8 cellular contexts compared by ENCODE assay signal in genomic region chr5:151758141-151758429, GRCh38. TPM values are rescaled to one million over a fixed set of nuclear protein-coding genes. Genes with fewer than 3 reads are reported as not detected.
DNase-seq lines count a peak whose midpoint lies in the region; ATAC-seq and TF ChIP-seq lines count a peak whose summit lies in the region.

No MANE protein-coding gene starts in this region.

- intact Hi-C loops in naive thymus-derived CD4-positive, alpha-beta T cell (cut with micrococcal nuclease), result loop anchor here (1.0 to 5.0 kb wide), 9 partner anchors 9 to 1401 kb away; partner anchors contain the start of genes G3BP1 (in 2 of the 2), ANXA6 (in 1 of the 2), GM2A (in 1 of the 2) and SLC36A1 (in 1 of the 2)

- peak; percentile 28 for ATAC-seq in naive thymus-derived CD4-positive, alpha-beta T cell
- no peak for ATAC-seq in GM21360 (IDR thresholded peaks at IDR 0.05; ENCODE audit: unreplicated experiment)

- H3K36me3 ChIP-seq in ES-I3 (ENCODE audit: insufficient read depth, low read length) (no peaks in the 10 kb centered on the region), H7 (replicated peaks; ENCODE audit: control insufficient read depth, insufficient read depth, low read length) (no peaks in the 10 kb centered on the region), OCI-LY1 (ENCODE audit: insufficient read depth, low read length) (peaks cover 5% of the 10 kb centered on the region; the same call in 1 of the 2 replicates), endodermal cell (ENCODE audit: control insufficient read depth, insufficient read depth, low read length) (peaks cover 6% of the 10 kb centered on the region)
- H3K36me3 ChIP-seq in naive thymus-derived CD4-positive, alpha-beta T cell (ENCODE audit: control insufficient read depth in 2 of 3, insufficient read depth in 3 of 3, low read length in 3 of 3), result peaks cover 0 to 11% (median 0%) of the 10 kb centered on the region in 3 experiments

- H3K9me2 ChIP-seq in OCI-LY1 (ENCODE audit: low read depth, low read length), result no peaks in the 10 kb centered on the region

- H3K27me3 Mint-ChIP-seq in endodermal cell (ENCODE audit: insufficient read depth), result no peaks in the 10 kb centered on the region
- H3K27me3 Mint-ChIP-seq in naive thymus-derived CD4-positive, alpha-beta T cell, result peaks cover 0 to 3% (median 0%) of the 10 kb centered on the region in 5 donors

- POLR2A ChIA-PET in naive thymus-derived CD4-positive, alpha-beta T cell (lab: Charles Lee), result interaction anchor here (0.8 to 11.4 kb wide), 2 partner anchors 14 to 19 kb away, joined by 3 to 232 read pairs; partner anchors contain the start of gene G3BP1

- H3F3A ChIP-seq in OCI-LY1 (ENCODE audit: insufficient read depth, low read length), result no peaks in the 10 kb centered on the region

- H3K4me3 Mint-ChIP-seq in endodermal cell, result peak overlapping the region; percentile 85
- H3K4me3 Mint-ChIP-seq in naive thymus-derived CD4-positive, alpha-beta T cell, result peak overlapping the region; percentile 88 to 99 (median 94)

- DNase-seq in H7 (no peak), endodermal cell (no peak), NCI-H187 (lab: John Stamatoyannopoulos, UW) (no peak), NOMO-1 treated with DMSO at 0.1 percent for 48 hours (lab: John Stamatoyannopoulos, UW; ENCODE audit: unreplicated experiment) (no peak)
- DNase-seq in naive thymus-derived CD4-positive, alpha-beta T cell, result peak in 2 of 9 donors; percentile 12 to 36

- H3K27me3 ChIP-seq in H7 (ENCODE audit: control insufficient read depth, insufficient read depth, low read length) (no peaks in the 10 kb centered on the region), OCI-LY1 (ENCODE audit: insufficient read depth, low read length) (no peaks in the 10 kb centered on the region), endodermal cell (ENCODE audit: control insufficient read depth, insufficient read depth, low read length, poor library complexity, severe bottlenecking) (no peaks in the 10 kb centered on the region)
- no peaks in the 10 kb centered on the region for H3K27me3 ChIP-seq in naive thymus-derived CD4-positive, alpha-beta T cell (ENCODE audit: control insufficient read depth in 2 of 2, insufficient read depth in 2 of 2, low read length in 2 of 2)

- H3K79me2 ChIP-seq in OCI-LY1 (ENCODE audit: insufficient read depth, low read length), result 0 out of 2 replicates have a peak, but pooled peaks cover 7% of the 10 kb centered on the region

- CTCF ChIA-PET in naive thymus-derived CD4-positive, alpha-beta T cell (lab: Charles Lee), result interaction anchor here (0.5 to 1.3 kb wide), 2 partner anchors 13 to 592 kb away, joined by 3 to 4 read pairs; partner anchors contain the start of gene G3BP1

- H3K9me3 ChIP-seq in ES-I3 (ENCODE audit: control insufficient read depth, insufficient read depth, low read length), result no peaks in the 10 kb centered on the region
- H3K9me3 ChIP-seq in OCI-LY1 (ENCODE audit: low read length), result no peaks in the 10 kb centered on the region
- no peaks in the 10 kb centered on the region for H3K9me3 ChIP-seq in endodermal cell (ENCODE audit: control insufficient read depth, low read length)
- H3K9me3 ChIP-seq in naive thymus-derived CD4-positive, alpha-beta T cell (ENCODE audit: control insufficient read depth in 2 of 3, low read length in 3 of 3), result no peaks in the 10 kb centered on the region

- H4K20me1 ChIP-seq in OCI-LY1 (ENCODE audit: insufficient read depth, low read length), result no peaks in the 10 kb centered on the region

- no peak overlapping the region for H2AFZ ChIP-seq in OCI-LY1 (ENCODE audit: low read length)

- H3K4me1 Mint-ChIP-seq in endodermal cell, result peaks cover 26% of the 10 kb centered on the region
- H3K4me1 Mint-ChIP-seq in naive thymus-derived CD4-positive, alpha-beta T cell, result peaks cover 16 to 54% (median 43%) of the 10 kb centered on the region in 7 donors

- H3K4me1 ChIP-seq in ES-I3 (ENCODE audit: insufficient read depth, low read length), result peaks cover 21% of the 10 kb centered on the region
- peaks cover 36% of the 10 kb centered on the region for H3K4me1 ChIP-seq in OCI-LY1 (ENCODE audit: insufficient read depth, low read length, severe bottlenecking)
- peaks cover 15% of the 10 kb centered on the region for H3K4me1 ChIP-seq in endodermal cell (ENCODE audit: control insufficient read depth, insufficient read depth, low read length)
- H3K4me1 ChIP-seq in naive thymus-derived CD4-positive, alpha-beta T cell (ENCODE audit: control insufficient read depth in 2 of 2, insufficient read depth in 2 of 2, low read length in 2 of 2), result peaks cover 14 to 20% of the 10 kb centered on the region in 2 donors

- H3K27ac Mint-ChIP-seq in endodermal cell, result peak overlapping the region; percentile 90
- H3K27ac Mint-ChIP-seq in naive thymus-derived CD4-positive, alpha-beta T cell, result peak overlapping the region; percentile 88 to 98 (median 94)

- H3K9me3 Mint-ChIP-seq in endodermal cell, result no peaks in the 10 kb centered on the region
- no peaks in the 10 kb centered on the region for H3K9me3 Mint-ChIP-seq in naive thymus-derived CD4-positive, alpha-beta T cell

- H3K9ac ChIP-seq in ES-I3 (ENCODE audit: low read depth, low read length) (peak overlapping the region; percentile 97), OCI-LY1 (ENCODE audit: low read length) (peak overlapping the region; percentile 85), endodermal cell (ENCODE audit: extremely low read depth, low read length, poor library complexity, severe bottlenecking) (peak overlapping the region; percentile 83)

- H3K36me3 Mint-ChIP-seq in endodermal cell (ENCODE audit: low read depth), result peaks cover 7% of the 10 kb centered on the region
- H3K36me3 Mint-ChIP-seq in naive thymus-derived CD4-positive, alpha-beta T cell, result peaks cover 0 to 6% (median 4%) of the 10 kb centered on the region in 5 donors

- TF ChIP-seq CTCF in OCI-LY1 (IDR thresholded peaks at IDR 0.05; ENCODE audit: low read length) (no peak), endodermal cell (conservative IDR thresholded peaks at IDR 0.05) (no peak)

- WGBS in endodermal cell (ENCODE audit: insufficient coverage in 1 of 2, insufficient read length in 1 of 2), 2 experiments, result 0 to 1% methylated on average over 9 to 11 of the region's 11 CpGs

- H3K27ac ChIP-seq in OCI-LY1 (ENCODE audit: low read depth, low read length, poor library complexity, severe bottlenecking) (no peak overlapping the region), endodermal cell (ENCODE audit: low read depth, low read length) (no peak overlapping the region)
- peak overlapping the region; percentile 94 for H3K27ac ChIP-seq in naive thymus-derived CD4-positive, alpha-beta T cell (ENCODE audit: low read depth, low read length)

- peak overlapping the region; percentile 86 for H3K4me2 ChIP-seq in OCI-LY1 (ENCODE audit: low read length)

- H3K4me3 ChIP-seq in H7 (ENCODE audit: insufficient read depth, low read depth, low read length) (peak overlapping the region; percentile 81), OCI-LY1 (ENCODE audit: low read depth, low read length, poor library complexity, severe bottlenecking) (peak overlapping the region; percentile 79), endodermal cell (ENCODE audit: low read length) (peak overlapping the region; percentile 94)
- peak overlapping the region; percentile 94 for H3K4me3 ChIP-seq in naive thymus-derived CD4-positive, alpha-beta T cell (ENCODE audit: low read length)

RNA-seq across cellular contexts. Expression of gene ATOX1, which starts 0.3 kb away (rescaled TPM):
- total RNA-seq in H7 (2014; rRNA removed; shearing (Covaris generic)), result 38.9 and 50.9 TPM in 2 replicates
- total RNA-seq in endodermal cell, result 100 to 1,000 TPM; 105 to 129 TPM
- polyA plus RNA-seq in endodermal cell (2013, experiment 1 of 2), result 102 TPM
- polyA plus RNA-seq in endodermal cell (2013, experiment 2 of 2), result 98.4 TPM
- total RNA-seq in naive thymus-derived CD4-positive, alpha-beta T cell, result 10 to 100 TPM; 14.8 to 58.2 (median 29.6) TPM
- polyA plus RNA-seq in naive thymus-derived CD4-positive, alpha-beta T cell, result 10 to 100 TPM; 44.7 to 71.1 TPM

RNA-seq across cellular contexts. Expression of gene G3BP1, which starts 13.7 kb away (rescaled TPM):
- total RNA-seq in H7 (2014; rRNA removed; shearing (Covaris generic)), result 170 and 204 TPM in 2 replicates
- total RNA-seq in endodermal cell, result 100 to 1,000 TPM; 346 to 376 TPM
- polyA plus RNA-seq in endodermal cell (2013, experiment 1 of 2), result 146 TPM
- 146 TPM for polyA plus RNA-seq in endodermal cell (2013, experiment 2 of 2)
- 100 to 1,000 TPM in 3 of 5 experiments, 10 to 100 TPM in 2; 86.1 to 244 (median 167) TPM for total RNA-seq in naive thymus-derived CD4-positive, alpha-beta T cell
- polyA plus RNA-seq in naive thymus-derived CD4-positive, alpha-beta T cell, result 100 to 1,000 TPM; 146 to 158 TPM
